ENCODE assay signal across 1 cellular context in the genomic region with DNA sequence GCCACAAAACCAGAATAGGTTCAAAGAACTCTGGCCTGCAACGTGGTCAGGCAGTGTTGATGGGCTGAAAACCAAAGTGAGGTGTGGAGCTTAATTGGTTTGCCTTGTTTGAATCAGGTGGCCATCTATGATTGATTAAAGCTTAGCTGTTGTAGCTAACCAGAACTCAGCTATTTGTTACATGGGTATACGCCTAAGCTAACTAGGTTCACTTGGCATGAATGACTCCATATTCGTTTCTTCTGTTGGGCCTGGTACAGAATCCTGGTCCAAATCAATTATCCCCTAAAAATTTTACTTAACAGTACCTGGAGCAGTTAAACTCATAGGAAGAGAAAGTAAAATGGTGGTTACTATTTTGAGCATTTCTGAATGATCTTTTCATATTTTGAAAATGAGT.
A peak's percentile ranks its signal among the peaks of the same experiment; 100 is the strongest.
TF ChIP-seq lines count a peak whose summit lies in the region.

No MANE protein-coding gene starts in this region.

TF ChIP-seq in K562, 482 proteins besides CTCF, POLR2A, EP300 and RAD21 (continued from another document):
- TF ChIP-seq, protein P1, sequence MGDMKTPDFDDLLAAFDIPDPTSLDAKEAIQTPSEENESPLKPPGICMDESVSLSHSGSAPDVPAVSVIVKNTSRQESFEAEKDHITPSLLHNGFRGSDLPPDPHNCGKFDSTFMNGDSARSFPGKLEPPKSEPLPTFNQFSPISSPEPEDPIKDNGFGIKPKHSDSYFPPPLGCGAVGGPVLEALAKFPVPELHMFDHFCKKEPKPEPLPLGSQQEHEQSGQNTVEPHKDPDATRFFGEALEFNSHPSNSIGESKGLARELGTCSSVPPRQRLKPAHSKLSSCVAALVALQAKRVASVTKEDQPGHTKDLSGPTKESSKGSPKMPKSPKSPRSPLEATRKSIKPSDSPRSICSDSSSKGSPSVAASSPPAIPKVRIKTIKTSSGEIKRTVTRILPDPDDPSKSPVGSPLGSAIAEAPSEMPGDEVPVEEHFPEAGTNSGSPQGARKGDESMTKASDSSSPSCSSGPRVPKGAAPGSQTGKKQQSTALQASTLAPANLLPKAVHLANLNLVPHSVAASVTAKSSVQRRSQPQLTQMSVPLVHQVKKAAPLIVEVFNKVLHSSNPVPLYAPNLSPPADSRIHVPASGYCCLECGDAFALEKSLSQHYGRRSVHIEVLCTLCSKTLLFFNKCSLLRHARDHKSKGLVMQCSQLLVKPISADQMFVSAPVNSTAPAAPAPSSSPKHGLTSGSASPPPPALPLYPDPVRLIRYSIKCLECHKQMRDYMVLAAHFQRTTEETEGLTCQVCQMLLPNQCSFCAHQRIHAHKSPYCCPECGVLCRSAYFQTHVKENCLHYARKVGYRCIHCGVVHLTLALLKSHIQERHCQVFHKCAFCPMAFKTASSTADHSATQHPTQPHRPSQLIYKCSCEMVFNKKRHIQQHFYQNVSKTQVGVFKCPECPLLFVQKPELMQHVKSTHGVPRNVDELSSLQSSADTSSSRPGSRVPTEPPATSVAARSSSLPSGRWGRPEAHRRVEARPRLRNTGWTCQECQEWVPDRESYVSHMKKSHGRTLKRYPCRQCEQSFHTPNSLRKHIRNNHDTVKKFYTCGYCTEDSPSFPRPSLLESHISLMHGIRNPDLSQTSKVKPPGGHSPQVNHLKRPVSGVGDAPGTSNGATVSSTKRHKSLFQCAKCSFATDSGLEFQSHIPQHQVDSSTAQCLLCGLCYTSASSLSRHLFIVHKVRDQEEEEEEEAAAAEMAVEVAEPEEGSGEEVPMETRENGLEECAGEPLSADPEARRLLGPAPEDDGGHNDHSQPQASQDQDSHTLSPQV (IDR thresholded peaks at IDR 0.05) = 0 out of 2 replicates have a peak, but pooled peaks have one; percentile 40
